Comparison of ENCODE assay signal across 8 cellular contexts in the genomic region with DNA sequence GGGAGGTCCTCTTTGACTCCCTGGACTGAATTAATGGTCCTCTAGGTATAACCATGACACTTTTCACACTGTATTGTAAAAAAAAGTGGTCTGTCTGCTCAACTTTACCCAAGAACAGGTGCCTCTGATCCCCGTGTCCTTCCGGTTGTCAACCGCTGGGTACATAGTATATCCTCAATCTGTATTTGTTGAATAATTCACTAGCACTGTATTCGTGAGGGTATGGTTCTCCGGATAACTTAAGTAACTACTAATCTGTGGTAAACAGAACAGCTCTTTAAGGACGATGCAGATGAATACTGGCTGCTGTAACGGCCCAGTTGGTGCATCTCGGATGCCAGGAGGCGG. TPM values are rescaled to one million over a fixed set of nuclear protein-coding genes. Genes with fewer than 3 reads are reported as not detected.
DNase-seq lines count a peak whose midpoint lies in the region; ATAC-seq and TF ChIP-seq lines count a peak whose summit lies in the region.

No MANE protein-coding gene starts in this region.

- no peaks in the 10 kb centered on the region for H3K36me3 ChIP-seq in A673 (ENCODE audit: insufficient read depth, low read length, poor library complexity, severe bottlenecking)
- H3K36me3 ChIP-seq in OCI-LY3 (replicated peaks; ENCODE audit: low read depth, low read length), result no peaks in the 10 kb centered on the region
- no peaks in the 10 kb centered on the region for H3K36me3 ChIP-seq in spleen

- H3K9me3 ChIP-seq in A673 (ENCODE audit: low read depth, low read length, poor library complexity, severe bottlenecking) (no peaks in the 10 kb centered on the region), OCI-LY3 (ENCODE audit: insufficient read depth, low read length) (no peaks in the 10 kb centered on the region), spleen (no peaks in the 10 kb centered on the region)

- ATAC-seq in GM21381 (IDR thresholded peaks at IDR 0.05; ENCODE audit: unreplicated experiment), result peak; percentile 12

- intact Hi-C loops in A673 (cut with micrococcal nuclease; ENCODE audit: unreplicated experiment), result loop anchor here (10.0 kb wide), 1 partner anchor 171 kb away; no protein-coding TSS in a partner anchor
- intact Hi-C loops in spleen (cut with DNase I; ENCODE audit: low total_unique reads), result no loop called here

- TF ChIP-seq CTCF in A673 (conservative IDR thresholded peaks at IDR 0.05; ENCODE audit: low read depth, low read length) (no peak), OCI-LY3 (IDR thresholded peaks at IDR 0.05; ENCODE audit: low read depth, low read length) (no peak), fibroblast of mammary gland (conservative IDR thresholded peaks at IDR 0.05; ENCODE audit: control insufficient read depth, insufficient read depth, low read depth, low read length) (no peak), spleen (IDR thresholded peaks at IDR 0.05 in 8 of 11, conservative IDR thresholded peaks at IDR 0.05 in 3 of 11) (no peak)

- peaks cover 6% of the 10 kb centered on the region; the same call in 1 of the 2 replicates for H3K79me2 ChIP-seq in OCI-LY3 (ENCODE audit: low read length)

- H3K4me1 ChIP-seq in A673 (ENCODE audit: insufficient read depth, low read length, poor library complexity, severe bottlenecking), result no peaks in the 10 kb centered on the region
- H3K4me1 ChIP-seq in OCI-LY3 (ENCODE audit: low read length), result peaks cover 5% of the 10 kb centered on the region; the same call in 1 of the 2 replicates
- peaks cover 4 to 26% (median 13%) of the 10 kb centered on the region in 6 donors for H3K4me1 ChIP-seq in spleen

- peak overlapping the region; percentile 93 for H3K4me3 ChIP-seq in A673 (ENCODE audit: low read depth, low read length, poor library complexity, severe bottlenecking)
- H3K4me3 ChIP-seq in OCI-LY3 (ENCODE audit: low read length), result peak overlapping the region; percentile 82
- H3K4me3 ChIP-seq in fibroblast of mammary gland (ENCODE audit: control insufficient read depth, low read depth, low read length), result peak overlapping the region; percentile 61
- peak overlapping the region; percentile 60 to 97 (median 86) for H3K4me3 ChIP-seq in spleen

- POLR2A ChIA-PET in A673 (lab: Charles Lee; ENCODE audit: low non-redundant PET), result interaction anchor here (0.6 kb wide), 1 partner anchor 26 kb away, joined by 3 read pairs; no protein-coding TSS in a partner anchor

- H2AFZ ChIP-seq in OCI-LY3 (ENCODE audit: low read depth, low read length), result peak overlapping the region; percentile 96

- peak overlapping the region; percentile 85 for H3K4me2 ChIP-seq in OCI-LY3 (ENCODE audit: low read length)

- H3K27me3 ChIP-seq in A673 (replicated peaks; ENCODE audit: insufficient read depth, low read depth, low read length, poor library complexity) (no peaks in the 10 kb centered on the region), OCI-LY3 (ENCODE audit: low read depth, low read length) (no peaks in the 10 kb centered on the region), spleen (replicated peaks in 1 of 7) (no peaks in the 10 kb centered on the region)

- peak overlapping the region; percentile 53 for H3K9ac ChIP-seq in OCI-LY3 (ENCODE audit: low read length)

- DNase-seq in A673 (ENCODE audit: low spot score) (no peak), fibroblast of mammary gland (ENCODE audit: low read depth) (no peak), spleen (no peak), middle frontal gyrus (ENCODE audit: extremely low spot score, low spot score) (no peak), NCI-H2029 treated with DMSO at 0.1 percent for 48 hours (lab: John Stamatoyannopoulos, UW) (no peak), NCI-H748 treated with DMSO at 0.1 percent for 48 hours (lab: John Stamatoyannopoulos, UW) (no peak)

- H3K27ac ChIP-seq in A673 (ENCODE audit: low read depth, low read length, poor library complexity, severe bottlenecking) (no peak overlapping the region), OCI-LY3 (ENCODE audit: low read length) (peak overlapping the region; percentile 17), spleen (peak overlapping the region; percentile 24 to 86 (median 73))

- no TSS peak for BruUV-seq in A673 (replicated peaks; lab: Mats Ljungman, UMichigan)

- TF ChIP-seq POLR2A in spleen (IDR thresholded peaks at IDR 0.05), result no peak

- no peaks in the 10 kb centered on the region for H4K20me1 ChIP-seq in OCI-LY3 (ENCODE audit: insufficient read depth, low read length)

- 9 to 15% (median 13%) methylated on average over 9 of the region's 9 CpGs for WGBS in spleen, 5 donors

- CTCF ChIA-PET in A673 (lab: Charles Lee), result interaction anchor here (0.5 to 1.3 kb wide), 2 partner anchors 236 to 1007 kb away, joined by 3 to 7 read pairs; no protein-coding TSS in a partner anchor

RNA-seq across cellular contexts. Expression of gene ADAM22, which starts 0.5 kb away (rescaled TPM):
- 6.9 and 7.1 TPM in 2 replicates for total RNA-seq in A673 (2021)
- 1 to 10 TPM; 2.5 to 4.4 (median 3.6) TPM for total RNA-seq in spleen
- under 1 TPM; 0.43 to 0.64 (median 0.51) TPM for polyA plus RNA-seq in spleen

RNA-seq across cellular contexts. Expression of gene DBF4, which starts 57.3 kb away (rescaled TPM):
- total RNA-seq in A673 (2021) (80.0 and 81.6 TPM in 2 replicates), spleen (10 to 100 TPM; 13.0 to 26.8 (median 17.8) TPM)
- 10 to 100 TPM in 1 of 3 donors, 1 to 10 TPM in 2; 8.8 to 10.0 (median 9.7) TPM for polyA plus RNA-seq in spleen

RNA-seq across cellular contexts. Expression of gene SLC25A40, which starts 57.4 kb away (rescaled TPM):
- total RNA-seq in A673 (2021) (29.6 and 30.7 TPM in 2 replicates), spleen (100 to 1,000 TPM in 1 of 7 donors, 10 to 100 TPM in 6; 38.5 to 102 (median 50.3) TPM)
- polyA plus RNA-seq in spleen, result 10 to 100 TPM in 1 of 3 donors, 1 to 10 TPM in 2; 6.2 to 10.3 (median 9.1) TPM
